ENCODE assay signal across 11 cellular contexts in the genomic region with DNA sequence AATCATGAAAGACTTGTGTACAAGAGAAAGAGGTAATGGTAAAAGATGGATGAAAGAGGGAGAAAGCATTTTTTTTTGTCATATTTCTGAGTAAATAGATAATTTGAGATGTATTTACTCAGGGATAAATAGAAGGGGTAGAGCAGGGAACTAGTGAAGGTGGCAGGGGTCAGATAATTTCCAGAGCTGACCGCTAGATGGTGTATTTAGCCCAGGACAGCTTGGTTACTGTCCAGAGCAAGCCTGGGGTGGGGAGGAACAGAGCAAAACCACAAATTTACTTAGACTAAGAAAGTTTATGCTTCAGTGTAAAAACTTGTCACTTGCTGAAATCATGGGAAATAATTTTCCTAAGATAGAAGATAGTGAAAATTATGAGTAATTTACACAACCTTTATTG.
DNase-seq lines count a peak whose midpoint lies in the region; ATAC-seq and TF ChIP-seq lines count a peak whose summit lies in the region.
"Had no signal": no experiment of that assay in that cellular context is flagged by ENCODE, and none has a peak within 500 bp of the region (broad histone marks: within the 10 kb centered on the region; RNA-seq: fewer than 3 reads in every experiment).

No MANE protein-coding gene starts in this region.

- H3K4me3 ChIP-seq in A673 (ENCODE audit: low read depth, low read length, poor library complexity, severe bottlenecking): no peak overlapping the region
- H3K4me3 ChIP-seq in GM12875 (ENCODE audit: low read depth, low read length): no peak overlapping the region
- H3K4me3 ChIP-seq in endodermal cell (ENCODE audit: low read length): no peak overlapping the region

- H3K4me3 Mint-ChIP-seq in endodermal cell: no peak overlapping the region
- H3K4me3 Mint-ChIP-seq in activated T-helper 1 cell treated with anti-CD3 and anti-CD28 coated beads, Interleukin-12 subunit alpha, Interleukin-12 subunit beta, Interleukin-2, Interleukin-4 antibody, amounts not matched to agents 30 ng/mL and 10 ng/mL and 1 ng/mL, durations not matched to agents 14 hours and 24 hours and 36 hours: no peak overlapping the region
- H3K4me3 Mint-ChIP-seq: stimulated activated naive CD8-positive, alpha-beta T cell treated with anti-CD3 and anti-CD28 coated beads, Interleukin-15, amount 100 ng/mL, for 72 hours had no signal

- H3K27me3 Mint-ChIP-seq in endodermal cell (ENCODE audit: insufficient read depth): no peaks in the 10 kb centered on the region
- H3K27me3 Mint-ChIP-seq in activated T-helper 1 cell treated with anti-CD3 and anti-CD28 coated beads, Interleukin-12 subunit alpha, Interleukin-12 subunit beta, Interleukin-2, Interleukin-4 antibody, amounts not matched to agents 30 ng/mL and 10 ng/mL and 1 ng/mL, durations not matched to agents 14 hours and 24 hours and 36 hours (ENCODE audit: insufficient read depth): peaks cover 2% of the 10 kb centered on the region
- H3K27me3 Mint-ChIP-seq: stimulated activated naive CD8-positive, alpha-beta T cell treated with anti-CD3 and anti-CD28 coated beads, Interleukin-15, amount 100 ng/mL, for 72 hours had no signal

- WGBS in endodermal cell (ENCODE audit: insufficient coverage in 1 of 2, insufficient read length in 1 of 2), 2 experiments: 44% methylated on average over 1 of the region's 1 CpG; no CpG with 5 or more reads in 1 of the 2 experiments

- BruUV-seq in A673 (replicated peaks; lab: Mats Ljungman, UMichigan): no TSS peak

- no peaks in the 10 kb centered on the region for H3K4me1 Mint-ChIP-seq in endodermal cell
- H3K4me1 Mint-ChIP-seq in activated T-helper 1 cell treated with anti-CD3 and anti-CD28 coated beads, Interleukin-12 subunit alpha, Interleukin-12 subunit beta, Interleukin-2, Interleukin-4 antibody, amounts not matched to agents 30 ng/mL and 10 ng/mL and 1 ng/mL, durations not matched to agents 14 hours and 24 hours and 36 hours (ENCODE audit: low read depth): peaks cover 16% of the 10 kb centered on the region

- POLR2A ChIA-PET in A673 (lab: Charles Lee; ENCODE audit: low non-redundant PET): no interaction called here

- intact Hi-C loops in A673 (cut with micrococcal nuclease; ENCODE audit: unreplicated experiment) (no loop called here), head of caudate nucleus (cut with DNase I) (no loop called here)
- intact Hi-C loops in activated T-helper 1 cell treated with anti-CD3 and anti-CD28 coated beads, Interleukin-12 subunit alpha, Interleukin-12 subunit beta, Interleukin-2, Interleukin-4 antibody, amounts not matched to agents 30 ng/mL and 10 ng/mL and 1 ng/mL, durations not matched to agents 14 hours and 24 hours and 36 hours (cut with micrococcal nuclease): no loop called here

- H3K9me3 ChIP-seq in A673 (ENCODE audit: low read depth, low read length, poor library complexity, severe bottlenecking): no peaks in the 10 kb centered on the region
- H3K9me3 ChIP-seq in endodermal cell (ENCODE audit: control insufficient read depth, low read length): peaks cover 5% of the 10 kb centered on the region

- DNase-seq in A673 (ENCODE audit: low spot score) (no peak), OCI-M1 (lab: John Stamatoyannopoulos, UW) (peak; percentile 59), endodermal cell (peak; percentile 69), head of caudate nucleus (no peak)
- no peak for DNase-seq in stimulated activated CD4-positive, alpha-beta T cell treated with anti-CD3 and anti-CD28 coated beads, Interleukin-2, amount 100 ng/mL, for 24 hours
- no peak for DNase-seq in activated T-helper 1 cell treated with anti-CD3 and anti-CD28 coated beads, Interleukin-12 subunit alpha, Interleukin-12 subunit beta, Interleukin-2, Interleukin-4 antibody, amounts not matched to agents 30 ng/mL and 10 ng/mL and 1 ng/mL, durations not matched to agents 14 hours and 24 hours and 36 hours (ENCODE audit: low spot score)
- DNase-seq: EL; NCI-H526 treated with DMSO at 0.1 percent for 48 hours; stimulated activated naive CD8-positive, alpha-beta T cell treated with anti-CD3 and anti-CD28 coated beads, Interleukin-15, amount 100 ng/mL, for 72 hours had no signal

- no peak overlapping the region for H3K27ac Mint-ChIP-seq in endodermal cell
- H3K27ac Mint-ChIP-seq in activated T-helper 1 cell treated with anti-CD3 and anti-CD28 coated beads, Interleukin-12 subunit alpha, Interleukin-12 subunit beta, Interleukin-2, Interleukin-4 antibody, amounts not matched to agents 30 ng/mL and 10 ng/mL and 1 ng/mL, durations not matched to agents 14 hours and 24 hours and 36 hours: no peak overlapping the region

- CTCF ChIA-PET in A673 (lab: Charles Lee): no interaction called here

- no peaks in the 10 kb centered on the region for H3K27me3 ChIP-seq in A673 (replicated peaks; ENCODE audit: insufficient read depth, low read depth, low read length, poor library complexity)
- no peaks in the 10 kb centered on the region for H3K27me3 ChIP-seq in endodermal cell (ENCODE audit: control insufficient read depth, insufficient read depth, low read length, poor library complexity, severe bottlenecking)

- peaks cover 16% of the 10 kb centered on the region for H3K36me3 Mint-ChIP-seq in endodermal cell (ENCODE audit: low read depth)
- peaks cover 8% of the 10 kb centered on the region for H3K36me3 Mint-ChIP-seq in activated T-helper 1 cell treated with anti-CD3 and anti-CD28 coated beads, Interleukin-12 subunit alpha, Interleukin-12 subunit beta, Interleukin-2, Interleukin-4 antibody, amounts not matched to agents 30 ng/mL and 10 ng/mL and 1 ng/mL, durations not matched to agents 14 hours and 24 hours and 36 hours (ENCODE audit: low read depth)

- no peaks in the 10 kb centered on the region for H3K36me3 ChIP-seq in A673 (ENCODE audit: insufficient read depth, low read length, poor library complexity, severe bottlenecking)
- H3K36me3 ChIP-seq in endodermal cell (ENCODE audit: control insufficient read depth, insufficient read depth, low read length): no peaks in the 10 kb centered on the region

- no peak for ATAC-seq in HG02798 (IDR thresholded peaks at IDR 0.05; ENCODE audit: poor library complexity, unreplicated experiment)
- ATAC-seq: stimulated activated naive CD8-positive, alpha-beta T cell treated with anti-CD3 and anti-CD28 coated beads, Interleukin-15, amount 100 ng/mL, for 72 hours had no signal

- H3K4me1 ChIP-seq in A673 (ENCODE audit: insufficient read depth, low read length, poor library complexity, severe bottlenecking) (peaks cover 3% of the 10 kb centered on the region), endodermal cell (ENCODE audit: control insufficient read depth, insufficient read depth, low read length) (no peaks in the 10 kb centered on the region)

- peaks cover 19% of the 10 kb centered on the region for H3K9me3 Mint-ChIP-seq in endodermal cell
- H3K9me3 Mint-ChIP-seq in activated T-helper 1 cell treated with anti-CD3 and anti-CD28 coated beads, Interleukin-12 subunit alpha, Interleukin-12 subunit beta, Interleukin-2, Interleukin-4 antibody, amounts not matched to agents 30 ng/mL and 10 ng/mL and 1 ng/mL, durations not matched to agents 14 hours and 24 hours and 36 hours: peaks cover 13% of the 10 kb centered on the region

- no peak overlapping the region for H3K9ac ChIP-seq in endodermal cell (ENCODE audit: extremely low read depth, low read length, poor library complexity, severe bottlenecking)

- TF ChIP-seq CTCF in A673 (conservative IDR thresholded peaks at IDR 0.05; ENCODE audit: low read depth, low read length) (peak; percentile 28; the same call in 1 of the 2 replicates), GM12875 (IDR thresholded peaks at IDR 0.05; ENCODE audit: borderline replicate concordance, insufficient read depth, low read depth, low read length) (peak; percentile 32; the same call in 1 of the 2 replicates), endodermal cell (conservative IDR thresholded peaks at IDR 0.05) (peak; percentile 71)

- H3K27ac ChIP-seq in A673 (ENCODE audit: low read depth, low read length, poor library complexity, severe bottlenecking) (no peak overlapping the region), endodermal cell (ENCODE audit: low read depth, low read length) (no peak overlapping the region)

Comparison
In these comparisons a context has a peak if more than half of its experiments do, and no peak if none do; other contexts are left out.
1. DNase-seq: peak in OCI-M1 (single experiment) and endodermal cell (single experiment); none in A673 (single experiment), stimulated activated CD4-positive, alpha-beta T cell treated with anti-CD3 and anti-CD28 coated beads, Interleukin-2, amount 100 ng/mL, for 24 hours (0 of 2), activated T-helper 1 cell treated with anti-CD3 and anti-CD28 coated beads, Interleukin-12 subunit alpha, Interleukin-12 subunit beta, Interleukin-2, Interleukin-4 antibody, amounts not matched to agents 30 ng/mL and 10 ng/mL and 1 ng/mL, durations not matched to agents 14 hours and 24 hours and 36 hours (single experiment) and head of caudate nucleus (0 of 42).
2. Peak in every context shown above with its lines, with median percentiles within 50 percentile points of each other: CTCF ChIP-seq.